ENCODE assay signal across 1 cellular context in genomic region chr5:61289241-61289640, GRCh38.
TF ChIP-seq lines count a peak whose summit lies in the region.

No MANE protein-coding gene starts in this region.

TF ChIP-seq in GM23338, 12 proteins besides CTCF, POLR2A, EP300 and RAD21:
- TF ChIP-seq POLR2AphosphoS5 (IDR thresholded peaks at IDR 0.05; ENCODE audit: low read depth) (no peak), ZNF114 (CRISPR knock-in tag; IDR thresholded peaks at IDR 0.05) (no peak), NANOG (IDR thresholded peaks at IDR 0.05; ENCODE audit: borderline replicate concordance) (no peak), STAT1 (IDR thresholded peaks at IDR 0.05; ENCODE audit: unreplicated experiment) (no peak), ZNF462 (CRISPR knock-in tag; IDR thresholded peaks at IDR 0.05) (no peak), JUNB (IDR thresholded peaks at IDR 0.05; ENCODE audit: unreplicated experiment) (no peak), REST (IDR thresholded peaks at IDR 0.05; ENCODE audit: unreplicated experiment) (no peak), EZH2phosphoT487 (IDR thresholded peaks at IDR 0.05; ENCODE audit: unreplicated experiment) (no peak), CREB1 (CRISPR knock-in tag; IDR thresholded peaks at IDR 0.05; ENCODE audit: low read depth) (no peak), EZH2 (IDR thresholded peaks at IDR 0.05; ENCODE audit: low read depth, unreplicated experiment) (no peak), ETS1 (IDR thresholded peaks at IDR 0.05) (no peak), ZNF331 (CRISPR knock-in tag; IDR thresholded peaks at IDR 0.05; ENCODE audit: low read depth) (no peak)
